In genomic region chr11:74162688-74163467, GRCh38 we compare ENCODE assay signal across 16 cellular contexts. TPM values are rescaled to one million over a fixed set of nuclear protein-coding genes. Genes with fewer than 3 reads are reported as not detected.
A peak's percentile ranks its signal among the peaks of the same experiment; 100 is the strongest.
DNase-seq lines count a peak whose midpoint lies in the region; ATAC-seq, FAIRE-seq and TF ChIP-seq lines count a peak whose summit lies in the region.
"Had no signal": no experiment of that assay in that cellular context is flagged by ENCODE, and none has a peak within 500 bp of the region (broad histone marks: within the 10 kb centered on the region; RNA-seq: fewer than 3 reads in every experiment).

No MANE protein-coding gene starts in this region.

- no peaks in the 10 kb centered on the region for H3K27me3 ChIP-seq in GM12878 (replicated peaks in 1 of 2; ENCODE audit: control insufficient read depth in 2 of 2, insufficient read depth in 2 of 2, low read length in 1 of 2)
- no peaks in the 10 kb centered on the region for H3K27me3 ChIP-seq in effector memory CD4-positive, alpha-beta T cell (replicated peaks; ENCODE audit: control insufficient read depth, insufficient read depth, low read length, poor library complexity, severe bottlenecking)
- H3K27me3 ChIP-seq: upper lobe of left lung had no signal

- no peak for TF ChIP-seq CTCF in GM12878 (IDR thresholded peaks at IDR 0.05 in 2 of 3, conservative IDR thresholded peaks at IDR 0.05 in 1 of 3; ENCODE audit: control insufficient read depth in 2 of 3, extremely low read depth in 1 of 3, insufficient read depth in 1 of 3, low read depth in 3 of 3, low read length in 3 of 3)

- CTCF ChIA-PET in GM12878 (lab: Yijun Ruan, JAX) = interaction anchor here (0.9 to 1.6 kb wide), 3 partner anchors 8 to 93 kb away, joined by 3 to 5 read pairs (median 4); partner anchors contain the start of genes C2CD3 and PPME1

- DNase-seq in DMS79 (lab: John Stamatoyannopoulos, UW) = peak; percentile 78
- DNase-seq in GM12878 (ENCODE audit: low read depth, low spot score) = peak; percentile 26
- no peak for DNase-seq in NAMALWA (ENCODE audit: low spot score)
- no peak for DNase-seq in NCI-H345 (lab: John Stamatoyannopoulos, UW)
- DNase-seq in effector memory CD4-positive, alpha-beta T cell = no peak
- DNase-seq: activated CD4-positive, alpha-beta T cell treated with anti-CD3 and anti-CD28 coated beads for 48 hours; amygdala; cortex of kidney; left cardiac atrium; NCI-H1092 treated with DMSO at 0.1 percent for 48 hours; NCI-H510A treated with DMSO at 0.1 percent for 48 hours; upper lobe of left lung had no signal

- SMC1A ChIA-PET in GM12878 (lab: Charles Lee; ENCODE audit: uncharacterized antibody, unreplicated experiment) = interaction anchor here (0.6 to 1.4 kb wide), 2 partner anchors 11 to 13 kb away, joined by 3 to 4 read pairs; no protein-coding TSS in a partner anchor

- ATAC-seq in GM18868 (IDR thresholded peaks at IDR 0.05; ENCODE audit: unreplicated experiment) = peak; percentile 60
- ATAC-seq in HG02870 (IDR thresholded peaks at IDR 0.05; ENCODE audit: unreplicated experiment) = peak; percentile 90
- peak; percentile 95 for ATAC-seq in GM12878
- ATAC-seq in HG02973 (IDR thresholded peaks at IDR 0.05; ENCODE audit: unreplicated experiment) = no peak
- ATAC-seq: esophagus mucosa, left cardiac atrium had no signal

- H2AFZ ChIP-seq in GM12878 (ENCODE audit: control insufficient read depth, low read depth, low read length) = no peak overlapping the region

- RAD21 ChIA-PET in GM12878 (lab: Charles Lee; ENCODE audit: unreplicated experiment) = interaction anchor here (1.0 kb wide), 1 partner anchor 8 kb away, joined by 4 read pairs; the partner anchor contains the start of genes C2CD3 and PPME1

- peak overlapping the region; percentile 54 for H3K4me2 ChIP-seq in GM12878 (ENCODE audit: control insufficient read depth, insufficient read depth)

- FAIRE-seq in GM12878 (lab: Jason Lieb, UNC) = peak; percentile 77

- H3K9me3 ChIP-seq in GM12878 (replicated peaks; ENCODE audit: control insufficient read depth, insufficient read depth, low read length) = no peaks in the 10 kb centered on the region
- H3K9me3 ChIP-seq in effector memory CD4-positive, alpha-beta T cell (ENCODE audit: control insufficient read depth, low read length) = no peaks in the 10 kb centered on the region
- H3K9me3 ChIP-seq: upper lobe of left lung had no signal

- H3K4me3 ChIP-seq in GM12878 = no peak overlapping the region; the same call in 1 of the 2 replicates
- no peak overlapping the region for H3K4me3 ChIP-seq in effector memory CD4-positive, alpha-beta T cell (ENCODE audit: insufficient read depth, low read depth, low read length, poor library complexity, severe bottlenecking)
- H3K4me3 ChIP-seq: upper lobe of left lung had no signal

- intact Hi-C loops in GM12878 (cut with micrococcal nuclease; ENCODE audit: unreplicated experiment) = no loop called here

- H3K79me2 ChIP-seq in GM12878 (ENCODE audit: control insufficient read depth, insufficient read depth, low read length) = peaks cover 2% of the 10 kb centered on the region; the same call in 1 of the 2 replicates

- TF ChIP-seq POLR2A in GM12878 (IDR thresholded peaks at IDR 0.05; ENCODE audit: low read depth, low read length) = no peak

- BruUV-seq in GM12878 (replicated peaks; lab: Mats Ljungman, UMichigan) = no TSS peak

- peak in 1 of 2 experiments; percentile 24; a peak in 1 of 4 replicates for TF ChIP-seq EP300 in GM12878 (IDR thresholded peaks at IDR 0.05; ENCODE audit: borderline replicate concordance in 1 of 2, control insufficient read depth in 1 of 2, low read depth in 2 of 2, low read length in 2 of 2)

- POLR2A ChIA-PET in GM12878 (lab: Charles Lee) = interaction anchor here (1.0 kb wide), 1 partner anchor 181 kb away, joined by 3 read pairs; the partner anchor contains the start of gene UCP2

- in situ Hi-C loops in GM12878 (cut with MboI) = no loop called here

- 3% methylated on average over 2 of the region's 2 CpGs for WGBS in GM12878 (ENCODE audit: insufficient coverage, insufficient replicate concordance, low lambda C conversion rate, missing lambda C conversion rate)

- no peak for TF ChIP-seq RAD21 in GM12878 (IDR thresholded peaks at IDR 0.05; ENCODE audit: insufficient read depth, low read depth, low read length)

- H3K36me3 ChIP-seq in GM12878 (ENCODE audit: control insufficient read depth in 2 of 2, insufficient read depth in 2 of 2, low read length in 1 of 2) = peaks cover 0 to 8% of the 10 kb centered on the region in 2 experiments; a peak in 1 of 4 replicates
- peaks cover 27% of the 10 kb centered on the region for H3K36me3 ChIP-seq in effector memory CD4-positive, alpha-beta T cell (ENCODE audit: control insufficient read depth, insufficient read depth, low read length)

- peaks cover 10% of the 10 kb centered on the region; the same call in 1 of the 2 replicates for H3K4me1 ChIP-seq in GM12878 (ENCODE audit: control insufficient read depth, insufficient read depth, low read length)
- no peaks in the 10 kb centered on the region for H3K4me1 ChIP-seq in effector memory CD4-positive, alpha-beta T cell (ENCODE audit: control insufficient read depth, insufficient read depth, low read length, poor library complexity, severe bottlenecking)
- H3K4me1 ChIP-seq: upper lobe of left lung had no signal

- H4K20me1 ChIP-seq in GM12878 (ENCODE audit: control insufficient read depth, insufficient read depth) = no peaks in the 10 kb centered on the region

- H3K27ac ChIP-seq in GM12878 (ENCODE audit: control insufficient read depth, insufficient read depth) = peak overlapping the region; percentile 8; the same call in 1 of the 2 replicates
- H3K27ac ChIP-seq in effector memory CD4-positive, alpha-beta T cell (ENCODE audit: insufficient read depth, low read length, poor library complexity, severe bottlenecking) = no peak overlapping the region
- H3K27ac ChIP-seq: upper lobe of left lung had no signal

- H3K9ac ChIP-seq in GM12878 (ENCODE audit: control insufficient read depth, insufficient read depth, low read length) = no peak overlapping the region

TF ChIP-seq in GM12878, 131 proteins besides CTCF, POLR2A, EP300 and RAD21 (continues in another document):
- TF ChIP-seq MXI1 (IDR thresholded peaks at IDR 0.05; ENCODE audit: low read depth, low read length) = no peak
- no peak for TF ChIP-seq ESRRA (IDR thresholded peaks at IDR 0.05; ENCODE audit: low read length)
- TF ChIP-seq, protein P1, sequence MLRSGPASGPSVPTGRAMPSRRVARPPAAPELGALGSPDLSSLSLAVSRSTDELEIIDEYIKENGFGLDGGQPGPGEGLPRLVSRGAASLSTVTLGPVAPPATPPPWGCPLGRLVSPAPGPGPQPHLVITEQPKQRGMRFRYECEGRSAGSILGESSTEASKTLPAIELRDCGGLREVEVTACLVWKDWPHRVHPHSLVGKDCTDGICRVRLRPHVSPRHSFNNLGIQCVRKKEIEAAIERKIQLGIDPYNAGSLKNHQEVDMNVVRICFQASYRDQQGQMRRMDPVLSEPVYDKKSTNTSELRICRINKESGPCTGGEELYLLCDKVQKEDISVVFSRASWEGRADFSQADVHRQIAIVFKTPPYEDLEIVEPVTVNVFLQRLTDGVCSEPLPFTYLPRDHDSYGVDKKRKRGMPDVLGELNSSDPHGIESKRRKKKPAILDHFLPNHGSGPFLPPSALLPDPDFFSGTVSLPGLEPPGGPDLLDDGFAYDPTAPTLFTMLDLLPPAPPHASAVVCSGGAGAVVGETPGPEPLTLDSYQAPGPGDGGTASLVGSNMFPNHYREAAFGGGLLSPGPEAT (IDR thresholded peaks at IDR 0.05; ENCODE audit: low read depth) = no peak
- TF ChIP-seq BRCA1 (IDR thresholded peaks at IDR 0.05; ENCODE audit: low read depth, low read length) = no peak
- no peak for TF ChIP-seq SMAD5 (IDR thresholded peaks at IDR 0.05; ENCODE audit: low read depth)
- no peak for TF ChIP-seq HDAC2 (IDR thresholded peaks at IDR 0.05)
- TF ChIP-seq KAT2A (conservative IDR thresholded peaks at IDR 0.05; ENCODE audit: control insufficient read depth, low read depth, low read length) = no peak

RNA-seq across cellular contexts. Expression of gene C2CD3, which starts 7.9 kb away (rescaled TPM):
- 52.8 and 66.9 TPM in 2 replicates for total RNA-seq in GM12878 (2013; cell fraction: nucleolus; rRNA removed)
- total RNA-seq in GM12878 (2014; rRNA removed) (17.4 and 20.1 TPM in 2 replicates), GM12878 (2014; rRNA removed; fragmentation: Illumina TruSeq; extraction: Trizol) (16.5 and 16.6 TPM in 2 replicates), GM12878 (2021) (18.0 and 24.0 TPM in 2 replicates)
- 5.4 TPM for polyA plus RNA-seq in GM12878 (2011; ENCODE audit: low read depth)
- polyA plus RNA-seq in GM12878 (2011; rRNA removed) (13.5 and 16.2 TPM in 2 replicates), GM12878 (2014; fragmentation: Illumina TruSeq; extraction: Trizol) (13.4 and 21.4 TPM in 2 replicates), GM12878 (2014; fragmentation: Nextera tagmentation; extraction: Ambion mirVana) (1 to 10 TPM; 2.3 to 2.7 TPM), GM12878 (2014; rRNA removed) (16.3 and 18.6 TPM in 2 replicates), GM12878 (2016; fragmentation: Nextera tagmentation; extraction: Ambion mirVana) (10 to 100 TPM; 12.8 to 15.5 TPM)
- polyA plus RNA-seq in GM12878 (2011; cell fraction: cytosol; rRNA removed) = 12.6 and 14.9 TPM in 2 replicates
- 12.6 and 18.9 TPM in 2 replicates for polyA plus RNA-seq in GM12878 (2011; cell fraction: nucleus; rRNA removed)
- polyA plus RNA-seq in GM12878 (2012) = 8.4 and 8.6 TPM in 2 replicates
- polyA minus RNA-seq in GM12878 (2011; rRNA and poly(A)+ RNA removed) = 37.0 and 45.1 TPM in 2 replicates
- 10.4 and 18.6 TPM in 2 replicates for polyA minus RNA-seq in GM12878 (2011; cell fraction: cytosol; rRNA and poly(A)+ RNA removed)
- 27.3 and 45.4 TPM in 2 replicates for polyA minus RNA-seq in GM12878 (2011; cell fraction: nucleus; rRNA and poly(A)+ RNA removed)

RNA-seq across cellular contexts. Expression of gene PPME1, which starts 8.2 kb away (rescaled TPM):
- total RNA-seq in GM12878 (2013; cell fraction: nucleolus; rRNA removed) = 147 and 159 TPM in 2 replicates
- total RNA-seq in GM12878 (2014; rRNA removed) (17.9 and 20.5 TPM in 2 replicates), GM12878 (2014; rRNA removed; fragmentation: Illumina TruSeq; extraction: Trizol) (13.3 and 15.7 TPM in 2 replicates), GM12878 (2021) (24.4 and 27.5 TPM in 2 replicates)
- 31.9 TPM for polyA plus RNA-seq in GM12878 (2011; ENCODE audit: low read depth)
- polyA plus RNA-seq in GM12878 (2011; rRNA removed) (46.7 and 51.4 TPM in 2 replicates), GM12878 (2014; fragmentation: Illumina TruSeq; extraction: Trizol) (18.1 and 22.3 TPM in 2 replicates), GM12878 (2014; fragmentation: Nextera tagmentation; extraction: Ambion mirVana) (1 to 10 TPM; 3.1 to 3.3 TPM), GM12878 (2014; rRNA removed) (14.8 and 19.3 TPM in 2 replicates), GM12878 (2016; fragmentation: Nextera tagmentation; extraction: Ambion mirVana) (10 to 100 TPM; 28.8 to 30.3 TPM)
- polyA plus RNA-seq in GM12878 (2011; cell fraction: cytosol; rRNA removed) = 73.1 and 87.7 TPM in 2 replicates
- 80.9 and 127 TPM in 2 replicates for polyA plus RNA-seq in GM12878 (2011; cell fraction: nucleus; rRNA removed)
- polyA plus RNA-seq in GM12878 (2012) = 25.3 and 46.1 TPM in 2 replicates
- 49.8 and 85.0 TPM in 2 replicates for polyA minus RNA-seq in GM12878 (2011; rRNA and poly(A)+ RNA removed)
- polyA minus RNA-seq in GM12878 (2011; cell fraction: cytosol; rRNA and poly(A)+ RNA removed) = 28.2 and 36.1 TPM in 2 replicates
- polyA minus RNA-seq in GM12878 (2011; cell fraction: nucleus; rRNA and poly(A)+ RNA removed) = 91.0 and 126 TPM in 2 replicates

Comparison
In these comparisons a context has a peak if more than half of its experiments do, and no peak if none do; other contexts are left out.
1. DNase-seq: peak in DMS79 (single experiment) and GM12878 (single experiment); none in NAMALWA (single experiment), NCI-H345 (single experiment) and effector memory CD4-positive, alpha-beta T cell (0 of 3).